8 cellular contexts compared by ENCODE assay signal in genomic region chr19:680287-681028, GRCh38. TPM values are rescaled to one million over a fixed set of nuclear protein-coding genes. Genes with fewer than 3 reads are reported as not detected.
A peak's percentile ranks its signal among the peaks of the same experiment; 100 is the strongest.
DNase-seq lines count a peak whose midpoint lies in the region; ATAC-seq and TF ChIP-seq lines count a peak whose summit lies in the region.

No MANE protein-coding gene starts in this region.

- H3K36me3 ChIP-seq in mammary epithelial cell (ENCODE audit: insufficient read depth, low read length) (no peaks in the 10 kb centered on the region), spleen (no peaks in the 10 kb centered on the region)

- peaks cover 3% of the 10 kb centered on the region for H4K20me1 ChIP-seq in mammary epithelial cell (ENCODE audit: insufficient read depth, low read length)

- H3K4me1 ChIP-seq in mammary epithelial cell (ENCODE audit: insufficient read depth, low read length) (peaks cover 33% of the 10 kb centered on the region), spleen (peaks cover 5 to 56% (median 43%) of the 10 kb centered on the region in 6 donors)

- CTCF ChIA-PET in mammary epithelial cell (lab: Charles Lee; ENCODE audit: low non-redundant PET), result interaction anchor here (0.6 kb wide), 1 partner anchor 29 kb away, joined by 3 read pairs; the partner anchor contains the start of gene PALM

- TF ChIP-seq CTCF in VCaP (conservative IDR thresholded peaks at IDR 0.05) (peak; percentile 73), mammary epithelial cell (conservative IDR thresholded peaks at IDR 0.05 in 1 of 2, IDR thresholded peaks at IDR 0.05 in 1 of 2; ENCODE audit: extremely low read depth in 1 of 2, insufficient read depth in 1 of 2, low read depth in 1 of 2, low read length in 2 of 2) (peak; percentile 17 to 49), spleen (IDR thresholded peaks at IDR 0.05 in 8 of 11, conservative IDR thresholded peaks at IDR 0.05 in 3 of 11) (peak in 9 of 11 experiments; percentile 21 to 78 (median 60))

- H3K27me3 ChIP-seq in mammary epithelial cell (ENCODE audit: insufficient read depth, low read length) (no peaks in the 10 kb centered on the region), spleen (replicated peaks in 1 of 7) (peaks cover 0 to 27% (median 17%) of the 10 kb centered on the region in 7 donors)

- peak overlapping the region; percentile 95 for H3K4me2 ChIP-seq in mammary epithelial cell (ENCODE audit: insufficient read depth, low read depth, low read length)

- intact Hi-C loops in mammary epithelial cell (cut with micrococcal nuclease), result loop anchor here (5.0 kb wide), 1 partner anchor 52 kb away; no protein-coding TSS in a partner anchor
- intact Hi-C loops in spleen (cut with DNase I; ENCODE audit: low total_unique reads), result no loop called here

- DNase-seq in AG08395 (ENCODE audit: low spot score) (peak; percentile 98), NCI-H2171 treated with DMSO at 0.1 percent for 48 hours (lab: John Stamatoyannopoulos, UW) (peak; percentile 96), mammary epithelial cell (peak; percentile 96), inferior parietal cortex (ENCODE audit: extremely low spot score) (peak; percentile 87), spleen (peak; percentile 100)

- dilution Hi-C loops in mammary epithelial cell (cut with HindIII; ENCODE audit: low sequenced_read_pairs), result no loop called here

- peak in 1 of 3 donors; percentile 25 for TF ChIP-seq POLR2A in spleen (IDR thresholded peaks at IDR 0.05)

- H3K4me3 ChIP-seq in mammary epithelial cell (replicated peaks in 1 of 3; ENCODE audit: insufficient read depth in 1 of 3, low read depth in 2 of 3, low read length in 3 of 3) (peak overlapping the region; percentile 36 to 68 (median 54)), spleen (peak overlapping the region; percentile 50 to 98 (median 69))

- H3K9me3 ChIP-seq in mammary epithelial cell (replicated peaks; ENCODE audit: insufficient read depth, low read length) (no peaks in the 10 kb centered on the region), spleen (no peaks in the 10 kb centered on the region)

- in situ Hi-C loops in mammary epithelial cell (cut with MboI; ENCODE audit: low sequenced_read_pairs in 2 of 2), result no loop called here

- H3K27ac ChIP-seq in VCaP (peak overlapping the region; percentile 95), mammary epithelial cell (ENCODE audit: insufficient read depth, low read depth, low read length) (peak overlapping the region; percentile 63), spleen (peak overlapping the region; percentile 81 to 95 (median 90))

- H2AFZ ChIP-seq in mammary epithelial cell (ENCODE audit: low read depth, low read length), result peak overlapping the region; percentile 82

- no TSS peak for BruUV-seq in mammary epithelial cell (replicated peaks; lab: Mats Ljungman, UMichigan)

- H3K9ac ChIP-seq in mammary epithelial cell (ENCODE audit: insufficient read depth, low read length), result peak overlapping the region; percentile 50

- peaks cover 29% of the 10 kb centered on the region for H3K79me2 ChIP-seq in mammary epithelial cell (ENCODE audit: insufficient read depth, low read length)

- WGBS in mammary epithelial cell (ENCODE audit: low coverage, missing lambda C conversion rate), result 2% methylated on average over 18 of the region's 70 CpGs
- 0 to 1% (median 0%) methylated on average over 12 to 70 of the region's 70 CpGs for WGBS in spleen, 5 donors

- ATAC-seq in GM18873 (IDR thresholded peaks at IDR 0.05; ENCODE audit: low FRiP score, unreplicated experiment) (peak; percentile 71), HG03135 (IDR thresholded peaks at IDR 0.05; ENCODE audit: unreplicated experiment) (peak; percentile 58)

RNA-seq across cellular contexts. Expression of gene FSTL3, which starts 4.3 kb away (rescaled TPM):
- total RNA-seq in mammary epithelial cell, result 100 to 1,000 TPM; 127 to 140 TPM
- polyA plus RNA-seq in mammary epithelial cell, result 72.2 TPM
- polyA minus RNA-seq in mammary epithelial cell, result 41.3 TPM
- total RNA-seq in spleen, result 10 to 100 TPM; 11.5 to 43.4 (median 16.6) TPM
- 10 to 100 TPM in 2 of 3 donors, 1 to 10 TPM in 1; 5.6 to 31.2 (median 10.9) TPM for polyA plus RNA-seq in spleen

RNA-seq across cellular contexts. Expression of gene PRSS57, which starts 14.8 kb away (rescaled TPM):
- total RNA-seq in mammary epithelial cell (not detected), spleen (1 to 10 TPM in 2 of 7 donors, under 1 TPM in 3, not detected in 2; 0.46 to 2.5 (median 0.60) TPM)
- polyA plus RNA-seq in mammary epithelial cell (not detected), spleen (under 1 TPM; 0.24 to 0.70 (median 0.27) TPM)
- not detected for polyA minus RNA-seq in mammary epithelial cell

RNA-seq across cellular contexts. Expression of gene RNF126, which starts 17.4 kb away (rescaled TPM):
- 10 to 100 TPM; 79.2 to 83.9 TPM for total RNA-seq in mammary epithelial cell
- 54.4 TPM for polyA plus RNA-seq in mammary epithelial cell
- 5.1 TPM for polyA minus RNA-seq in mammary epithelial cell
- total RNA-seq in spleen, result 10 to 100 TPM; 49.2 to 95.1 (median 57.7) TPM
- polyA plus RNA-seq in spleen, result 10 to 100 TPM; 38.1 to 55.3 (median 45.0) TPM

RNA-seq across cellular contexts. Expression of gene PALM, which starts 28.3 kb away (rescaled TPM):
- total RNA-seq in mammary epithelial cell (1 to 10 TPM in 1 of 2 donors, under 1 TPM in 1; 0.33 to 1.0 TPM), spleen (10 to 100 TPM; 19.9 to 80.1 (median 30.0) TPM)
- polyA plus RNA-seq in mammary epithelial cell (not detected), spleen (10 to 100 TPM in 1 of 3 donors, 1 to 10 TPM in 2; 6.0 to 24.1 (median 7.0) TPM)
- polyA minus RNA-seq in mammary epithelial cell, result not detected

RNA-seq across cellular contexts. Expression of gene FGF22, which starts 40.8 kb away (rescaled TPM):
- not detected for total RNA-seq in mammary epithelial cell
- polyA plus RNA-seq in mammary epithelial cell, result not detected
- not detected for polyA minus RNA-seq in mammary epithelial cell
- total RNA-seq in spleen, result under 1 TPM in 2 of 7 donors, not detected in 5; 0.27 to 0.61 TPM
- polyA plus RNA-seq in spleen, result under 1 TPM in 2 of 3 donors, not detected in 1; 0.10 to 0.20 TPM

Comparison
In these comparisons a context has a peak if more than half of its experiments do, and no peak if none do; other contexts are left out.
1. Peak in every context shown above with its lines: DNase-seq, ATAC-seq, H3K4me3 ChIP-seq and H3K27ac ChIP-seq.